In genomic region chrX:82081027-82081426, GRCh38 we compare ENCODE assay signal across 2 cellular contexts.
TF ChIP-seq lines count a peak whose summit lies in the region.

No MANE protein-coding gene starts in this region.

TF ChIP-seq in SK-N-SH, 30 proteins besides CTCF, POLR2A, EP300 and RAD21 (continued from another document):
- no peak for TF ChIP-seq MEF2A (IDR thresholded peaks at IDR 0.05; ENCODE audit: borderline replicate concordance, low read depth)
- TF ChIP-seq SMC3 (IDR thresholded peaks at IDR 0.05; ENCODE audit: low read depth, low read length), result no peak
- TF ChIP-seq RCOR1 (IDR thresholded peaks at IDR 0.05; ENCODE audit: low read length), result no peak
- no peak for TF ChIP-seq RFX5 (IDR thresholded peaks at IDR 0.05; ENCODE audit: low read length)
- no peak for TF ChIP-seq ELF1 (IDR thresholded peaks at IDR 0.05)
- TF ChIP-seq, protein P1, sequence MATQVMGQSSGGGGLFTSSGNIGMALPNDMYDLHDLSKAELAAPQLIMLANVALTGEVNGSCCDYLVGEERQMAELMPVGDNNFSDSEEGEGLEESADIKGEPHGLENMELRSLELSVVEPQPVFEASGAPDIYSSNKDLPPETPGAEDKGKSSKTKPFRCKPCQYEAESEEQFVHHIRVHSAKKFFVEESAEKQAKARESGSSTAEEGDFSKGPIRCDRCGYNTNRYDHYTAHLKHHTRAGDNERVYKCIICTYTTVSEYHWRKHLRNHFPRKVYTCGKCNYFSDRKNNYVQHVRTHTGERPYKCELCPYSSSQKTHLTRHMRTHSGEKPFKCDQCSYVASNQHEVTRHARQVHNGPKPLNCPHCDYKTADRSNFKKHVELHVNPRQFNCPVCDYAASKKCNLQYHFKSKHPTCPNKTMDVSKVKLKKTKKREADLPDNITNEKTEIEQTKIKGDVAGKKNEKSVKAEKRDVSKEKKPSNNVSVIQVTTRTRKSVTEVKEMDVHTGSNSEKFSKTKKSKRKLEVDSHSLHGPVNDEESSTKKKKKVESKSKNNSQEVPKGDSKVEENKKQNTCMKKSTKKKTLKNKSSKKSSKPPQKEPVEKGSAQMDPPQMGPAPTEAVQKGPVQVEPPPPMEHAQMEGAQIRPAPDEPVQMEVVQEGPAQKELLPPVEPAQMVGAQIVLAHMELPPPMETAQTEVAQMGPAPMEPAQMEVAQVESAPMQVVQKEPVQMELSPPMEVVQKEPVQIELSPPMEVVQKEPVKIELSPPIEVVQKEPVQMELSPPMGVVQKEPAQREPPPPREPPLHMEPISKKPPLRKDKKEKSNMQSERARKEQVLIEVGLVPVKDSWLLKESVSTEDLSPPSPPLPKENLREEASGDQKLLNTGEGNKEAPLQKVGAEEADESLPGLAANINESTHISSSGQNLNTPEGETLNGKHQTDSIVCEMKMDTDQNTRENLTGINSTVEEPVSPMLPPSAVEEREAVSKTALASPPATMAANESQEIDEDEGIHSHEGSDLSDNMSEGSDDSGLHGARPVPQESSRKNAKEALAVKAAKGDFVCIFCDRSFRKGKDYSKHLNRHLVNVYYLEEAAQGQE (IDR thresholded peaks at IDR 0.05; ENCODE audit: low read depth, low read length), result no peak
- no peak for TF ChIP-seq GABPA (IDR thresholded peaks at IDR 0.05; ENCODE audit: low read depth)
- no peak for TF ChIP-seq RXRA (IDR thresholded peaks at IDR 0.05; ENCODE audit: borderline replicate concordance, low read depth)
- no peak for TF ChIP-seq MXI1 (IDR thresholded peaks at IDR 0.05; ENCODE audit: low read depth, low read length)
- TF ChIP-seq USF1 (IDR thresholded peaks at IDR 0.05; ENCODE audit: borderline replicate concordance, low read depth), result no peak
- no peak for TF ChIP-seq PBX3 (IDR thresholded peaks at IDR 0.05)
- no peak for TF ChIP-seq NFIC (IDR thresholded peaks at IDR 0.05; ENCODE audit: borderline replicate concordance)

TF ChIP-seq in SK-N-SH treated with all-trans-retinoic acid at 6 μM for 48 hours, 23 proteins besides CTCF, POLR2A, EP300 and RAD21 (continued from another document):
- TF ChIP-seq, protein P2, sequence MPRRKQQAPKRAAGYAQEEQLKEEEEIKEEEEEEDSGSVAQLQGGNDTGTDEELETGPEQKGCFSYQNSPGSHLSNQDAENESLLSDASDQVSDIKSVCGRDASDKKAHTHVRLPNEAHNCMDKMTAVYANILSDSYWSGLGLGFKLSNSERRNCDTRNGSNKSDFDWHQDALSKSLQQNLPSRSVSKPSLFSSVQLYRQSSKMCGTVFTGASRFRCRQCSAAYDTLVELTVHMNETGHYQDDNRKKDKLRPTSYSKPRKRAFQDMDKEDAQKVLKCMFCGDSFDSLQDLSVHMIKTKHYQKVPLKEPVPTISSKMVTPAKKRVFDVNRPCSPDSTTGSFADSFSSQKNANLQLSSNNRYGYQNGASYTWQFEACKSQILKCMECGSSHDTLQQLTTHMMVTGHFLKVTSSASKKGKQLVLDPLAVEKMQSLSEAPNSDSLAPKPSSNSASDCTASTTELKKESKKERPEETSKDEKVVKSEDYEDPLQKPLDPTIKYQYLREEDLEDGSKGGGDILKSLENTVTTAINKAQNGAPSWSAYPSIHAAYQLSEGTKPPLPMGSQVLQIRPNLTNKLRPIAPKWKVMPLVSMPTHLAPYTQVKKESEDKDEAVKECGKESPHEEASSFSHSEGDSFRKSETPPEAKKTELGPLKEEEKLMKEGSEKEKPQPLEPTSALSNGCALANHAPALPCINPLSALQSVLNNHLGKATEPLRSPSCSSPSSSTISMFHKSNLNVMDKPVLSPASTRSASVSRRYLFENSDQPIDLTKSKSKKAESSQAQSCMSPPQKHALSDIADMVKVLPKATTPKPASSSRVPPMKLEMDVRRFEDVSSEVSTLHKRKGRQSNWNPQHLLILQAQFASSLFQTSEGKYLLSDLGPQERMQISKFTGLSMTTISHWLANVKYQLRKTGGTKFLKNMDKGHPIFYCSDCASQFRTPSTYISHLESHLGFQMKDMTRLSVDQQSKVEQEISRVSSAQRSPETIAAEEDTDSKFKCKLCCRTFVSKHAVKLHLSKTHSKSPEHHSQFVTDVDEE (CRISPR knock-in tag; IDR thresholded peaks at IDR 0.05), result no peak
- TF ChIP-seq BACH2 (CRISPR knock-in tag; IDR thresholded peaks at IDR 0.05; ENCODE audit: borderline replicate concordance) (no peak), CREB5 (CRISPR knock-in tag; IDR thresholded peaks at IDR 0.05; ENCODE audit: low read depth) (no peak), ZFP30 (CRISPR knock-in tag; IDR thresholded peaks at IDR 0.05) (no peak), TCF4 (CRISPR knock-in tag; IDR thresholded peaks at IDR 0.05; ENCODE audit: borderline replicate concordance) (no peak), ZNF70 (CRISPR knock-in tag; IDR thresholded peaks at IDR 0.05) (no peak), ZNF565 (CRISPR knock-in tag; conservative IDR thresholded peaks at IDR 0.05; ENCODE audit: low read depth) (no peak), ISL1 (CRISPR knock-in tag; IDR thresholded peaks at IDR 0.05) (no peak), SNAI2 (CRISPR knock-in tag; IDR thresholded peaks at IDR 0.05) (no peak), PPARA (CRISPR knock-in tag; IDR thresholded peaks at IDR 0.05; ENCODE audit: borderline replicate concordance) (no peak), ZNF8 (CRISPR knock-in tag; IDR thresholded peaks at IDR 0.05) (no peak), ARNTL (CRISPR knock-in tag; IDR thresholded peaks at IDR 0.05; ENCODE audit: borderline replicate concordance, low read depth) (no peak), POU6F1 (CRISPR knock-in tag; IDR thresholded peaks at IDR 0.05; ENCODE audit: borderline replicate concordance, low read depth) (no peak)
